In the genomic region with DNA sequence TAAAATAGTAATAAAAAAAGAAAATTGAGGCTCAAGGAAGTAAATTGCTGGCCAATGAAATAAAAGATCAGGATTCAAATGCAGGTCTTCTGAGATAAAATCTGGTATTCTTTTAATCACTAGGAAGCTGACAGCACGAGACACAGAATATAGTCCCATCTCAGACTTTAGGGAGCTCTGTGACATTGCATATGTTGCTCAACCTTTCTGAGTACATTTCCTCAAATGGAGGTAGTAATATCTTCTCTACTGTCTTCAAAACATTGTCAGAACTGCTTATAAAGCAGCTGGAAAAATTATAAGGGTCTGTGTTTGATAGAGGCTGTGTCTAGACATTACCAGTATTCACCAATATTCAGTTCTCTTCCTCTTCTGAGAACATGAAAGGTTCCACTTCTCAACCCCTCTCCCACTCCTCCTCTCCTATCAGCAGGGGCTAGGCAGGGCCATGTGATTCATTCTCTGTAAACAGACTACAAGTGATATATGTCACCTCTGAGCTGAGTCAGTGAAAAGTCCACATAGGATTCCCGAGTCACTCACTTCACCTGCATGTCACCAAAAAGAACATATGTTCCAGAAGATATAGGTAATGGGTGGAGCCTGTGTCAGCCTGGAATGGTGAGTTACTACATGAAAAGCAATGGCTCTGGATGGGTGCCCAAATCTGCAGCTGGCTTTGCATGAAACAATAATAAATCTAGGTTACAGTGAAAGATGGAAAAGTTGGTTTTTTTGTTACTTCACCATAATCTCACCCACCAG, we compare ENCODE assay signal across 14 cellular contexts. TPM values are rescaled to one million over a fixed set of nuclear protein-coding genes. Genes with fewer than 3 reads are reported as not detected.
DNase-seq lines count a peak whose midpoint lies in the region; ATAC-seq and TF ChIP-seq lines count a peak whose summit lies in the region.
"Had no signal": no experiment of that assay in that cellular context is flagged by ENCODE, and none has a peak within 500 bp of the region (broad histone marks: within the 10 kb centered on the region; RNA-seq: fewer than 3 reads in every experiment).

No MANE protein-coding gene starts in this region.

- DNase-seq in MCF 10A (ENCODE audit: unreplicated experiment), result peak; percentile 7
- no peak for DNase-seq in breast epithelium (ENCODE audit: low spot score in 2 of 2)
- DNase-seq in PC-3, result peak; percentile 81
- DNase-seq in fibroblast of lung (ENCODE audit: low read depth in 2 of 2), result peak; percentile 51 to 66
- DNase-seq in transverse colon, result peak; percentile 43
- DNase-seq in hippocampal formation (lab: John Stamatoyannopoulos, UW), result no peak
- DNase-seq: activated CD4-positive, alpha-beta T cell treated with anti-CD3 and anti-CD28 coated beads, Interleukin-2, amount 10 ng/mL, durations not matched to agents 7 days and 5 days; activated effector memory CD4-positive, alpha-beta T cell treated with Interleukin-2 at 50 U/mL for 16 hours; caudate nucleus; H7; NCI-H1048; posterior cingulate gyrus had no signal

- H3K36me3 ChIP-seq in breast epithelium, result no peaks in the 10 kb centered on the region
- H3K36me3 ChIP-seq in PC-3 (ENCODE audit: low read depth, low read length), result no peaks in the 10 kb centered on the region
- no peaks in the 10 kb centered on the region for H3K36me3 ChIP-seq in fibroblast of lung (ENCODE audit: control insufficient read depth, insufficient read depth, low read length)
- no peaks in the 10 kb centered on the region for H3K36me3 ChIP-seq in transverse colon

- H3K27ac ChIP-seq in breast epithelium (no peak overlapping the region), PC-3 (ENCODE audit: low read length) (peak overlapping the region; percentile 57), fibroblast of lung (ENCODE audit: insufficient read depth, low read length) (no peak overlapping the region), transverse colon (no peak overlapping the region)

- no peak for TF ChIP-seq EP300 in transverse colon (IDR thresholded peaks at IDR 0.05; ENCODE audit: low read depth)

- H3K9me3 ChIP-seq in breast epithelium (no peaks in the 10 kb centered on the region), PC-3 (ENCODE audit: low read length) (no peaks in the 10 kb centered on the region), fibroblast of lung (ENCODE audit: control insufficient read depth, insufficient read depth, low read depth, low read length) (no peaks in the 10 kb centered on the region), transverse colon (no peaks in the 10 kb centered on the region)

- H4K20me1 ChIP-seq in PC-3 (ENCODE audit: low read length), result no peaks in the 10 kb centered on the region
- no peaks in the 10 kb centered on the region for H4K20me1 ChIP-seq in fibroblast of lung (ENCODE audit: control insufficient read depth, extremely low read depth, insufficient read depth, low read length)

- H3K27me3 ChIP-seq in breast epithelium (no peaks in the 10 kb centered on the region), PC-3 (ENCODE audit: low read length) (no peaks in the 10 kb centered on the region), fibroblast of lung (ENCODE audit: control insufficient read depth, insufficient read depth, low read length) (no peaks in the 10 kb centered on the region), transverse colon (no peaks in the 10 kb centered on the region)

- H3K9me3 Mint-ChIP-seq in MCF 10A (ENCODE audit: unreplicated experiment), result no peaks in the 10 kb centered on the region
- H3K9me3 Mint-ChIP-seq: activated CD4-positive, alpha-beta T cell treated with anti-CD3 and anti-CD28 coated beads, Interleukin-2, amount 10 ng/mL, durations not matched to agents 7 days and 5 days had no signal

- TF ChIP-seq POLR2A in breast epithelium (IDR thresholded peaks at IDR 0.05) (no peak), transverse colon (IDR thresholded peaks at IDR 0.05) (no peak)

- H3K9ac ChIP-seq in PC-3 (ENCODE audit: low read length) (no peak overlapping the region), fibroblast of lung (ENCODE audit: insufficient read depth, low read length) (no peak overlapping the region)

- no peaks in the 10 kb centered on the region; the same call in 1 of the 2 replicates for H3K9me2 ChIP-seq in PC-3 (replicated peaks; ENCODE audit: low read length)

- intact Hi-C loops in MCF 10A (cut with micrococcal nuclease), result no loop called here
- intact Hi-C loops in breast epithelium (cut with DNase I; ENCODE audit: low total_unique reads), result no loop called here
- intact Hi-C loops in PC-3 (cut with micrococcal nuclease), result no loop called here
- intact Hi-C loops in transverse colon (cut with DNase I; ENCODE audit: low total_unique reads), result no loop called here

- no peak overlapping the region for H3K4me3 ChIP-seq in breast epithelium
- no peak overlapping the region for H3K4me3 ChIP-seq in PC-3 (ENCODE audit: low read length)
- H3K4me3 ChIP-seq in fibroblast of lung (replicated peaks in 1 of 4; ENCODE audit: control extremely low read depth in 1 of 4, insufficient read depth in 1 of 4, low read depth in 3 of 4, low read length in 4 of 4), result no peak overlapping the region
- no peak overlapping the region for H3K4me3 ChIP-seq in transverse colon

- H3K4me3 Mint-ChIP-seq in MCF 10A (ENCODE audit: unreplicated experiment), result no peak overlapping the region
- H3K4me3 Mint-ChIP-seq: activated CD4-positive, alpha-beta T cell treated with anti-CD3 and anti-CD28 coated beads, Interleukin-2, amount 10 ng/mL, durations not matched to agents 7 days and 5 days had no signal

- H3F3A ChIP-seq in PC-3 (ENCODE audit: low read length, unreplicated experiment), result no peaks in the 10 kb centered on the region

- in situ Hi-C loops in transverse colon (cut with MboI; ENCODE audit: low pct_ligation_motif_present in 1 of 4, low pct_unique_long_range_greater_than_20kb in 1 of 4, low sequenced_read_pairs in 3 of 4), result no loop called here

- POLR2A ChIA-PET in MCF 10A (lab: Yijun Ruan, JAX) (no interaction called here), PC-3 (lab: Charles Lee; ENCODE audit: unreplicated experiment) (interaction anchor here (0.6 kb wide), 1 partner anchor 95 kb away, joined by 3 read pairs; no protein-coding TSS in a partner anchor)

- WGBS in transverse colon (ENCODE audit: low coverage in 1 of 2), 2 donors, result 46 to 53% methylated on average over 2 of the region's 2 CpGs

- no peaks in the 10 kb centered on the region for H3K79me2 ChIP-seq in PC-3 (ENCODE audit: low read length)
- H3K79me2 ChIP-seq in fibroblast of lung (ENCODE audit: control insufficient read depth, insufficient read depth, low read length), result peaks cover 6% of the 10 kb centered on the region

- BruUV-seq in MCF 10A (replicated peaks; lab: Mats Ljungman, UMichigan) (no TSS peak), PC-3 (replicated peaks; lab: Mats Ljungman, UMichigan) (no TSS peak)

- no peaks in the 10 kb centered on the region for H3K27me3 Mint-ChIP-seq in MCF 10A (ENCODE audit: insufficient read depth, unreplicated experiment)

- H3K4me1 Mint-ChIP-seq in MCF 10A (ENCODE audit: insufficient read depth, unreplicated experiment), result no peaks in the 10 kb centered on the region
- H3K4me1 Mint-ChIP-seq: activated CD4-positive, alpha-beta T cell treated with anti-CD3 and anti-CD28 coated beads, Interleukin-2, amount 10 ng/mL, durations not matched to agents 7 days and 5 days had no signal

- H2AFZ ChIP-seq in PC-3 (ENCODE audit: low read length) (no peak overlapping the region), fibroblast of lung (ENCODE audit: low read length) (no peak overlapping the region)

- no peaks in the 10 kb centered on the region for H3K36me3 Mint-ChIP-seq in MCF 10A (ENCODE audit: insufficient read depth, unreplicated experiment)

- CTCF ChIA-PET in MCF 10A (lab: Yijun Ruan, JAX), result interaction anchor here (0.6 kb wide), 2 partner anchors 10 to 152 kb away, joined by 3 to 4 read pairs; no protein-coding TSS in a partner anchor
- CTCF ChIA-PET in PC-3 (lab: Charles Lee), result no interaction called here

- ATAC-seq in PC-3, result peak; percentile 94
- ATAC-seq in GM21576 (IDR thresholded peaks at IDR 0.05; ENCODE audit: unreplicated experiment), result no peak
- ATAC-seq in GM21619 (IDR thresholded peaks at IDR 0.05; ENCODE audit: unreplicated experiment), result no peak

- H3K4me2 ChIP-seq in PC-3 (ENCODE audit: low read length), result 0 out of 2 replicates have a peak overlapping the region, but pooled peaks have one; percentile 14
- no peak overlapping the region for H3K4me2 ChIP-seq in fibroblast of lung (ENCODE audit: extremely low read depth, insufficient read depth, low read length)

- H3K27ac Mint-ChIP-seq in MCF 10A (ENCODE audit: low read depth, unreplicated experiment), result no peak overlapping the region
- H3K27ac Mint-ChIP-seq: activated CD4-positive, alpha-beta T cell treated with anti-CD3 and anti-CD28 coated beads, Interleukin-2, amount 10 ng/mL, durations not matched to agents 7 days and 5 days had no signal

- H3K4me1 ChIP-seq in breast epithelium (peaks cover 0 to 10% of the 10 kb centered on the region in 2 donors), PC-3 (ENCODE audit: insufficient read depth, low read length) (peaks cover 15% of the 10 kb centered on the region), fibroblast of lung (ENCODE audit: control insufficient read depth, extremely low read depth, insufficient read depth, low read length) (peaks cover 11% of the 10 kb centered on the region), transverse colon (peaks cover 0 to 26% (median 5%) of the 10 kb centered on the region in 4 donors)

- TF ChIP-seq CTCF in MCF 10A (IDR thresholded peaks at IDR 0.05; ENCODE audit: unreplicated experiment), result no peak
- no peak for TF ChIP-seq CTCF in breast epithelium (IDR thresholded peaks at IDR 0.05)
- no peak for TF ChIP-seq CTCF in PC-3 (conservative IDR thresholded peaks at IDR 0.05; ENCODE audit: low read depth, low read length)
- no peak for TF ChIP-seq CTCF in fibroblast of lung (conservative IDR thresholded peaks at IDR 0.05 in 1 of 2, IDR thresholded peaks at IDR 0.05 in 1 of 2; ENCODE audit: low read depth in 1 of 2, low read length in 2 of 2)
- no peak for TF ChIP-seq CTCF in transverse colon (IDR thresholded peaks at IDR 0.05)

RNA-seq across cellular contexts. Expression of gene KCNE4, which starts 7.1 kb away (rescaled TPM):
- total RNA-seq in MCF 10A (2022) (not detected in 2 replicates), breast epithelium (10 to 100 TPM in 1 of 3 donors, 1 to 10 TPM in 2; 5.0 to 26.2 (median 9.3) TPM), PC-3 (2014; rRNA removed) (not detected in 2 replicates), fibroblast of lung (11.0 and 25.3 TPM in 2 replicates), transverse colon (1 to 10 TPM in 3 of 4 donors, under 1 TPM in 1; 0.79 to 4.6 (median 1.7) TPM)
- 6.0 and 17.8 TPM in 2 replicates for polyA plus RNA-seq in fibroblast of lung
- polyA plus RNA-seq in fibroblast of lung (2012), result 4.3 and 13.1 TPM in 2 replicates
- 3.6 and 4.0 TPM in 2 replicates for polyA minus RNA-seq in fibroblast of lung (ENCODE audit: low replicate concordance)
- total RNA-seq: activated CD4-positive, alpha-beta T cell treated with anti-CD3 and anti-CD28 coated beads, Interleukin-2, amount 10 ng/mL, durations not matched to agents 7 days and 5 days; H7 had no signal

Comparison
In these comparisons a context has a peak if more than half of its experiments do, and no peak if none do; other contexts are left out.
1. DNase-seq: peak in MCF 10A (single experiment), PC-3 (single experiment), fibroblast of lung (2 of 2) and transverse colon (single experiment); none in breast epithelium (0 of 2) and hippocampal formation (0 of 2).